ENCODE assay signal across 8 cellular contexts in genomic region chr7:139093512-139093911, GRCh38. TPM values are rescaled to one million over a fixed set of nuclear protein-coding genes. Genes with fewer than 3 reads are reported as not detected.
A peak's percentile ranks its signal among the peaks of the same experiment; 100 is the strongest.
DNase-seq lines count a peak whose midpoint lies in the region; ATAC-seq and TF ChIP-seq lines count a peak whose summit lies in the region.
"Not testable (repeated sequence)": the region's sequence is repeated elsewhere in the genome, so short reads cannot be mapped to it uniquely, and the experiment has no call there.

No MANE protein-coding gene starts in this region.

- peaks cover 77% of the 10 kb centered on the region for H3K36me3 ChIP-seq in BLaER1
- peaks cover 15% of the 10 kb centered on the region for H3K36me3 ChIP-seq in HUES6 (ENCODE audit: control insufficient read depth, insufficient read depth, low read length)

- H3K4me1 ChIP-seq in BLaER1 (peaks cover 61% of the 10 kb centered on the region), HUES6 (ENCODE audit: control insufficient read depth, insufficient read depth, low read length) (peaks cover 42% of the 10 kb centered on the region)

- H3K4me1 Mint-ChIP-seq in WTC11 (peaks cover 56% of the 10 kb centered on the region), nephron progenitor cell (peaks cover 46% of the 10 kb centered on the region)
- peaks cover 85% of the 10 kb centered on the region for H3K4me1 Mint-ChIP-seq in activated T-cell treated with anti-CD3 and anti-CD28 coated beads, Interleukin-2, amount 50 U/mL, for 24 hours (ENCODE audit: low read depth)
- peaks cover 59 to 71% of the 10 kb centered on the region in 2 donors for H3K4me1 Mint-ChIP-seq in effector memory CD8-positive, alpha-beta T cell (ENCODE audit: low read depth in 2 of 2)
- H3K4me1 Mint-ChIP-seq in stimulated activated memory B cell treated with anti-CD40 and anti-IgM and Interleukin-4, amounts not matched to agents 10 μg/mL and 1 μg/mL and 100 μg/mL, for 72 hours, result peaks cover 59% of the 10 kb centered on the region

- peaks cover 43% of the 10 kb centered on the region for H4K20me1 ChIP-seq in BLaER1

- H3K36me3 Mint-ChIP-seq in WTC11, result peaks cover 14% of the 10 kb centered on the region
- peaks cover 90% of the 10 kb centered on the region for H3K36me3 Mint-ChIP-seq in activated T-cell treated with anti-CD3 and anti-CD28 coated beads, Interleukin-2, amount 50 U/mL, for 24 hours (ENCODE audit: low read depth)
- H3K36me3 Mint-ChIP-seq in activated naive CD4-positive, alpha-beta T cell treated with anti-CD3 and anti-CD28 coated beads, Interleukin-2, amount 50 U/mL, for 72 hours, result peaks cover 37 to 65% of the 10 kb centered on the region in 2 donors
- H3K36me3 Mint-ChIP-seq in effector memory CD8-positive, alpha-beta T cell (ENCODE audit: insufficient read depth), result peaks cover 92% of the 10 kb centered on the region
- peaks cover 27% of the 10 kb centered on the region for H3K36me3 Mint-ChIP-seq in nephron progenitor cell (ENCODE audit: low read depth)
- H3K36me3 Mint-ChIP-seq in stimulated activated memory B cell treated with anti-CD40 and anti-IgM and Interleukin-4, amounts not matched to agents 10 μg/mL and 1 μg/mL and 100 μg/mL, for 72 hours, result peaks cover 59% of the 10 kb centered on the region

- H3K4me3 Mint-ChIP-seq in WTC11, result peak overlapping the region; percentile 0; the same call in 1 of the 2 replicates
- peak overlapping the region; percentile 72 for H3K4me3 Mint-ChIP-seq in activated T-cell treated with anti-CD3 and anti-CD28 coated beads, Interleukin-2, amount 50 U/mL, for 24 hours
- H3K4me3 Mint-ChIP-seq in effector memory CD8-positive, alpha-beta T cell, result peak overlapping the region; percentile 85 to 95
- H3K4me3 Mint-ChIP-seq in nephron progenitor cell, result not testable (repeated sequence)
- H3K4me3 Mint-ChIP-seq in stimulated activated memory B cell treated with anti-CD40 and anti-IgM and Interleukin-4, amounts not matched to agents 10 μg/mL and 1 μg/mL and 100 μg/mL, for 72 hours, result peak overlapping the region; percentile 12

- TF ChIP-seq CTCF in WTC11 (IDR thresholded peaks at IDR 0.05); nephron progenitor cell (IDR thresholded peaks at IDR 0.05): not testable (repeated sequence)

- peak overlapping the region; percentile 77 for H3K27ac ChIP-seq in BLaER1
- peak overlapping the region; percentile 58; the same call in 1 of the 2 replicates for H3K27ac ChIP-seq in HUES6 (ENCODE audit: low read depth, low read length)

- ATAC-seq in WTC11; activated naive CD4-positive, alpha-beta T cell treated with anti-CD3 and anti-CD28 coated beads, Interleukin-2, amount 50 U/mL, for 72 hours; effector memory CD8-positive, alpha-beta T cell (replicated peaks); stimulated activated memory B cell treated with anti-CD40 and anti-IgM and Interleukin-4, amounts not matched to agents 10 μg/mL and 1 μg/mL and 100 μg/mL, for 72 hours: not testable (repeated sequence)

- not testable (repeated sequence) for H3K9me3 Mint-ChIP-seq in WTC11; activated T-cell treated with anti-CD3 and anti-CD28 coated beads, Interleukin-2, amount 50 U/mL, for 24 hours; activated naive CD4-positive, alpha-beta T cell treated with anti-CD3 and anti-CD28 coated beads, Interleukin-2, amount 50 U/mL, for 72 hours; effector memory CD8-positive, alpha-beta T cell; nephron progenitor cell; stimulated activated memory B cell treated with anti-CD40 and anti-IgM and Interleukin-4, amounts not matched to agents 10 μg/mL and 1 μg/mL and 100 μg/mL, for 72 hours

- POLR2A ChIA-PET in WTC11 (lab: Charles Lee), result not testable (repeated sequence)

- H3K4me3 ChIP-seq in BLaER1; HUES6 (ENCODE audit: low read depth, low read length): not testable (repeated sequence)

- H3K9ac ChIP-seq in BLaER1, result not testable (repeated sequence)
- H3K9ac ChIP-seq in HUES6 (ENCODE audit: low read length), result peak overlapping the region; percentile 61

- peaks cover 47% of the 10 kb centered on the region for H3K9me3 ChIP-seq in BLaER1
- not testable (repeated sequence) for H3K9me3 ChIP-seq in HUES6 (ENCODE audit: control insufficient read depth, insufficient read depth, low read depth, low read length)

- peak overlapping the region; percentile 88 for H3K27ac Mint-ChIP-seq in WTC11
- H3K27ac Mint-ChIP-seq in activated T-cell treated with anti-CD3 and anti-CD28 coated beads, Interleukin-2, amount 50 U/mL, for 24 hours, result peak overlapping the region; percentile 95
- H3K27ac Mint-ChIP-seq in activated naive CD4-positive, alpha-beta T cell treated with anti-CD3 and anti-CD28 coated beads, Interleukin-2, amount 50 U/mL, for 72 hours, result peak overlapping the region; percentile 75 to 95
- peak overlapping the region; percentile 82 to 89 for H3K27ac Mint-ChIP-seq in effector memory CD8-positive, alpha-beta T cell
- H3K27ac Mint-ChIP-seq in nephron progenitor cell, result peak overlapping the region; percentile 15
- H3K27ac Mint-ChIP-seq in stimulated activated memory B cell treated with anti-CD40 and anti-IgM and Interleukin-4, amounts not matched to agents 10 μg/mL and 1 μg/mL and 100 μg/mL, for 72 hours, result peak overlapping the region; percentile 72

- CTCF ChIA-PET in WTC11 (lab: Charles Lee), result interaction anchor here (0.8 to 1.5 kb wide), 2 partner anchors 18 to 76 kb away, joined by 4 to 7 read pairs; no protein-coding TSS in a partner anchor

- not testable (repeated sequence) for H3K27me3 Mint-ChIP-seq in WTC11 (ENCODE audit: low read depth); activated T-cell treated with anti-CD3 and anti-CD28 coated beads, Interleukin-2, amount 50 U/mL, for 24 hours; effector memory CD8-positive, alpha-beta T cell; nephron progenitor cell (ENCODE audit: low read depth, poor library complexity); stimulated activated memory B cell treated with anti-CD40 and anti-IgM and Interleukin-4, amounts not matched to agents 10 μg/mL and 1 μg/mL and 100 μg/mL, for 72 hours

- not testable (repeated sequence) for H3K27me3 ChIP-seq in BLaER1; HUES6 (ENCODE audit: control insufficient read depth, insufficient read depth, low read length)

- not testable (repeated sequence) for DNase-seq in WTC11 (ENCODE audit: low spot score); activated naive CD4-positive, alpha-beta T cell treated with anti-CD3 and anti-CD28 coated beads, Interleukin-2, amount 50 U/mL, for 72 hours (ENCODE audit: low spot score in 2 of 2); effector memory CD8-positive, alpha-beta T cell; nephron progenitor cell
- peak; percentile 53 for DNase-seq in activated T-cell treated with anti-CD3 and anti-CD28 coated beads, Interleukin-2, amount 50 U/mL, for 24 hours

- H3K4me2 ChIP-seq in BLaER1, result peak overlapping the region; percentile 77

RNA-seq across cellular contexts. Expression of gene ZC3HAV1, which starts 16.0 kb away (rescaled TPM):
- total RNA-seq in WTC11 (2021), result 31.9 to 38.0 TPM (median 34.0 TPM) in 3 replicates
- total RNA-seq in activated naive CD4-positive, alpha-beta T cell treated with anti-CD3 and anti-CD28 coated beads, Interleukin-2, amount 50 U/mL, for 72 hours, result 100 to 1,000 TPM in 1 of 2 donors, 10 to 100 TPM in 1; 97.8 to 167 TPM

RNA-seq across cellular contexts. Expression of gene ZC3HAV1L, which starts 57.7 kb away (rescaled TPM):
- total RNA-seq in WTC11 (2021), result 5.8 to 9.3 TPM (median 7.1 TPM) in 3 replicates
- 10 to 100 TPM in 1 of 2 donors, 1 to 10 TPM in 1; 2.0 to 22.6 TPM for total RNA-seq in activated naive CD4-positive, alpha-beta T cell treated with anti-CD3 and anti-CD28 coated beads, Interleukin-2, amount 50 U/mL, for 72 hours

Comparison
In these comparisons a context has a peak if more than half of its experiments do, and no peak if none do; other contexts are left out.
1. H3K27ac Mint-ChIP-seq: peak in every context shown above with its lines; median percentile 95 in activated T-cell treated with anti-CD3 and anti-CD28 coated beads, Interleukin-2, amount 50 U/mL, for 24 hours; 88 in WTC11; 86 in effector memory CD8-positive, alpha-beta T cell; 85 in activated naive CD4-positive, alpha-beta T cell treated with anti-CD3 and anti-CD28 coated beads, Interleukin-2, amount 50 U/mL, for 72 hours; 72 in stimulated activated memory B cell treated with anti-CD40 and anti-IgM and Interleukin-4, amounts not matched to agents 10 μg/mL and 1 μg/mL and 100 μg/mL, for 72 hours; 15 in nephron progenitor cell.